Comparison of ENCODE assay signal across 1 cellular context in the genomic region with DNA sequence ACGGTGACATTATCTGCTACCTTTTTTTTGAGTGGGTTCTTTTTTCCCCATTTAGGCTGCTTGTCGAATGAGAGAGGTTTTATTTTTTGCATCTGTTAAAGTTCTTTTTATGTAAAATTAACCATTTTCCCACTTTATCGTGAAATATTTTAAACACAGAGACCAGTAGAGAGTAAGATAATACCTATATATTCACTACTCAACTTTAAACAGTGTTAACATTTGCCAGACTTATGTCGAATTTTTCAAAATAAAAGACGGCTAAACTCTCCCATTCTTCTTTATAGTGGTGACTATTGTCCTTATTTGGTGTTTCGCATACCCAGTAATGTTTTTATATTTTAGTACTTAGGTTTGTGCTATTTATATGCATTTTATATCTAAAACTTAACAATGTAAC.
TF ChIP-seq lines count a peak whose summit lies in the region.

No MANE protein-coding gene starts in this region.

TF ChIP-seq in liver, 16 proteins besides CTCF, POLR2A, EP300 and RAD21 (continued from another document):
- TF ChIP-seq, protein P1, sequence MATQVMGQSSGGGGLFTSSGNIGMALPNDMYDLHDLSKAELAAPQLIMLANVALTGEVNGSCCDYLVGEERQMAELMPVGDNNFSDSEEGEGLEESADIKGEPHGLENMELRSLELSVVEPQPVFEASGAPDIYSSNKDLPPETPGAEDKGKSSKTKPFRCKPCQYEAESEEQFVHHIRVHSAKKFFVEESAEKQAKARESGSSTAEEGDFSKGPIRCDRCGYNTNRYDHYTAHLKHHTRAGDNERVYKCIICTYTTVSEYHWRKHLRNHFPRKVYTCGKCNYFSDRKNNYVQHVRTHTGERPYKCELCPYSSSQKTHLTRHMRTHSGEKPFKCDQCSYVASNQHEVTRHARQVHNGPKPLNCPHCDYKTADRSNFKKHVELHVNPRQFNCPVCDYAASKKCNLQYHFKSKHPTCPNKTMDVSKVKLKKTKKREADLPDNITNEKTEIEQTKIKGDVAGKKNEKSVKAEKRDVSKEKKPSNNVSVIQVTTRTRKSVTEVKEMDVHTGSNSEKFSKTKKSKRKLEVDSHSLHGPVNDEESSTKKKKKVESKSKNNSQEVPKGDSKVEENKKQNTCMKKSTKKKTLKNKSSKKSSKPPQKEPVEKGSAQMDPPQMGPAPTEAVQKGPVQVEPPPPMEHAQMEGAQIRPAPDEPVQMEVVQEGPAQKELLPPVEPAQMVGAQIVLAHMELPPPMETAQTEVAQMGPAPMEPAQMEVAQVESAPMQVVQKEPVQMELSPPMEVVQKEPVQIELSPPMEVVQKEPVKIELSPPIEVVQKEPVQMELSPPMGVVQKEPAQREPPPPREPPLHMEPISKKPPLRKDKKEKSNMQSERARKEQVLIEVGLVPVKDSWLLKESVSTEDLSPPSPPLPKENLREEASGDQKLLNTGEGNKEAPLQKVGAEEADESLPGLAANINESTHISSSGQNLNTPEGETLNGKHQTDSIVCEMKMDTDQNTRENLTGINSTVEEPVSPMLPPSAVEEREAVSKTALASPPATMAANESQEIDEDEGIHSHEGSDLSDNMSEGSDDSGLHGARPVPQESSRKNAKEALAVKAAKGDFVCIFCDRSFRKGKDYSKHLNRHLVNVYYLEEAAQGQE (IDR thresholded peaks at IDR 0.05): no peak
- TF ChIP-seq GABPA (IDR thresholded peaks at IDR 0.05 in 1 of 2, conservative IDR thresholded peaks at IDR 0.05 in 1 of 2) (no peak), TAF1 (conservative IDR thresholded peaks at IDR 0.05) (no peak)
- TF ChIP-seq, protein P2, sequence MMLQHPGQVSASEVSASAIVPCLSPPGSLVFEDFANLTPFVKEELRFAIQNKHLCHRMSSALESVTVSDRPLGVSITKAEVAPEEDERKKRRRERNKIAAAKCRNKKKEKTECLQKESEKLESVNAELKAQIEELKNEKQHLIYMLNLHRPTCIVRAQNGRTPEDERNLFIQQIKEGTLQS (IDR thresholded peaks at IDR 0.05): no peak
